In the genomic region with DNA sequence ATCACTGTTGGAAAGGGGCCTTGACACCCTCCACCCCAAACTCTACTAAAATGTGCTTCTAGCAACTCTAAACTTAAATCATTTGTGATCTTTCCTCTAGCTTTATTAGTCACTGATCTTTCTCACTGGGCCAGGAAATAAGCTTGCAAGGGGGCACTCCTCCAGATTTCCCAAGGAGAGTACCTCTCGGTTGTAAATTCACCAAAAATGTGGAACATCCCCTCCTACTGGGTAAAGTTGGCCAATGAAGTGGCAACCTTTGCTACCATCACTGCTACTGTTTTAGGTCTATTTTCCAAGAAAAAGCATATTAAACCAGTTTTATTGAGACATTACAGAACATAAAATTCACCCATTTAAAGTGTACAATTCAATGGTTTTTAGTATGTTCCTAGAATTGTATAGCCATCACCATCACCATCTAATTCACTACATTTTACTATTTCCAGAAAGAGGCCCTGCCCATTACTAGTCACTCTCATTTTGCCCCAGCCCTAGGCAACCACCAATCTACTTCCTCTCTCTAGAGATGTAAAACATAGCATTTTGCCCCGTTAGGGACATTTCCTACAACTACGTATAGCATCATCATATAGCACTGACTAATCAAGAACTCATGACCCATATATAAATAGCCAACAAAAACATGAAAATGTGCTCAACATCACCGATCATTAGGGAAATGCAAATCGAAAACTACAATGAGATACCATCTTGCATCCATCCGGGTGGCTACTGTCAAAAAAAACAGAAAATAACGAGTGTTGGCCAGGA, we compare ENCODE assay signal across 1 cellular context.
TF ChIP-seq lines count a peak whose summit lies in the region.

No MANE protein-coding gene starts in this region.

TF ChIP-seq in Ishikawa, 13 proteins besides CTCF, POLR2A, EP300 and RAD21 (continued from another document):
- TF ChIP-seq, protein P1, sequence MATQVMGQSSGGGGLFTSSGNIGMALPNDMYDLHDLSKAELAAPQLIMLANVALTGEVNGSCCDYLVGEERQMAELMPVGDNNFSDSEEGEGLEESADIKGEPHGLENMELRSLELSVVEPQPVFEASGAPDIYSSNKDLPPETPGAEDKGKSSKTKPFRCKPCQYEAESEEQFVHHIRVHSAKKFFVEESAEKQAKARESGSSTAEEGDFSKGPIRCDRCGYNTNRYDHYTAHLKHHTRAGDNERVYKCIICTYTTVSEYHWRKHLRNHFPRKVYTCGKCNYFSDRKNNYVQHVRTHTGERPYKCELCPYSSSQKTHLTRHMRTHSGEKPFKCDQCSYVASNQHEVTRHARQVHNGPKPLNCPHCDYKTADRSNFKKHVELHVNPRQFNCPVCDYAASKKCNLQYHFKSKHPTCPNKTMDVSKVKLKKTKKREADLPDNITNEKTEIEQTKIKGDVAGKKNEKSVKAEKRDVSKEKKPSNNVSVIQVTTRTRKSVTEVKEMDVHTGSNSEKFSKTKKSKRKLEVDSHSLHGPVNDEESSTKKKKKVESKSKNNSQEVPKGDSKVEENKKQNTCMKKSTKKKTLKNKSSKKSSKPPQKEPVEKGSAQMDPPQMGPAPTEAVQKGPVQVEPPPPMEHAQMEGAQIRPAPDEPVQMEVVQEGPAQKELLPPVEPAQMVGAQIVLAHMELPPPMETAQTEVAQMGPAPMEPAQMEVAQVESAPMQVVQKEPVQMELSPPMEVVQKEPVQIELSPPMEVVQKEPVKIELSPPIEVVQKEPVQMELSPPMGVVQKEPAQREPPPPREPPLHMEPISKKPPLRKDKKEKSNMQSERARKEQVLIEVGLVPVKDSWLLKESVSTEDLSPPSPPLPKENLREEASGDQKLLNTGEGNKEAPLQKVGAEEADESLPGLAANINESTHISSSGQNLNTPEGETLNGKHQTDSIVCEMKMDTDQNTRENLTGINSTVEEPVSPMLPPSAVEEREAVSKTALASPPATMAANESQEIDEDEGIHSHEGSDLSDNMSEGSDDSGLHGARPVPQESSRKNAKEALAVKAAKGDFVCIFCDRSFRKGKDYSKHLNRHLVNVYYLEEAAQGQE (IDR thresholded peaks at IDR 0.05; ENCODE audit: low read depth), result no peak
- no peak for TF ChIP-seq TAF1 (IDR thresholded peaks at IDR 0.05; ENCODE audit: low read depth)
- TF ChIP-seq FOXM1 (IDR thresholded peaks at IDR 0.05; ENCODE audit: borderline replicate concordance, low read depth), result no peak
- TF ChIP-seq NFIC (IDR thresholded peaks at IDR 0.05), result no peak
